ENCODE assay signal across 24 cellular contexts in genomic region chrY:13882817-13883216, GRCh38.
"Had no signal": no experiment of that assay in that cellular context is flagged by ENCODE, and none has a peak within 500 bp of the region (broad histone marks: within the 10 kb centered on the region; RNA-seq: fewer than 3 reads in every experiment).

No MANE protein-coding gene starts in this region.

- H3K4me3 ChIP-seq: coronary artery, dorsolateral prefrontal cortex, esophagus squamous epithelium, gastrocnemius medialis, heart left ventricle, hepatocyte, left lung, lower lobe of right lung, mucosa of descending colon had no signal

- ATAC-seq: esophagus mucosa, gastrocnemius medialis, heart left ventricle, left colon, left lung, left ventricle myocardium superior, lower lobe of right lung, mucosa of descending colon had no signal

- FAIRE-seq: colon, endothelial cell of umbilical vein, keratinocyte had no signal

- DNase-seq: dermis blood vessel endothelial cell; dorsolateral prefrontal cortex; effector CD4-positive, alpha-beta T cell; effector memory CD4-positive, alpha-beta T cell; erythroblast; esophagus squamous epithelium; foreskin fibroblast; foreskin melanocyte; gastrocnemius medialis; heart left ventricle; immature natural killer cell; left colon; left lung; left ventricle myocardium superior; lower lobe of right lung; mesenchymal stem cell; mucosa of descending colon; naive B cell had no signal
